Comparison of ENCODE assay signal across 1 cellular context in genomic region chr2:208570851-208571763, GRCh38.
TF ChIP-seq lines count a peak whose summit lies in the region.

No MANE protein-coding gene starts in this region.

TF ChIP-seq in SK-N-SH, 30 proteins besides CTCF, POLR2A, EP300 and RAD21 (continued from another document):
- TF ChIP-seq TAF1 (IDR thresholded peaks at IDR 0.05; ENCODE audit: borderline replicate concordance, low read depth, low read length) (no peak), SMC3 (IDR thresholded peaks at IDR 0.05; ENCODE audit: low read depth, low read length) (no peak), FOXJ3 (CRISPR knock-in tag; IDR thresholded peaks at IDR 0.05) (no peak), TCF12 (IDR thresholded peaks at IDR 0.05) (no peak)
